ENCODE assay signal across 29 cellular contexts in genomic region chr5:67257500-67257899, GRCh38.
DNase-seq lines count a peak whose midpoint lies in the region; ATAC-seq and TF ChIP-seq lines count a peak whose summit lies in the region.
"Had no signal": no experiment of that assay in that cellular context is flagged by ENCODE, and none has a peak within 500 bp of the region (broad histone marks: within the 10 kb centered on the region; RNA-seq: fewer than 3 reads in every experiment).

No MANE protein-coding gene starts in this region.

- H3K4me1 ChIP-seq in foreskin keratinocyte, result peaks cover 35% of the 10 kb centered on the region
- peaks cover 0 to 10% (median 5%) of the 10 kb centered on the region in 4 donors for H3K4me1 ChIP-seq in sigmoid colon
- H3K4me1 ChIP-seq in vagina, result peaks cover 27% of the 10 kb centered on the region
- H3K4me1 ChIP-seq in adrenal gland (replicated peaks in 1 of 2), result no peaks in the 10 kb centered on the region
- H3K4me1 ChIP-seq: body of pancreas, psoas muscle, SJCRH30 had no signal

- H3K9me3 ChIP-seq in sigmoid colon (no peaks in the 10 kb centered on the region), vagina (no peaks in the 10 kb centered on the region), adrenal gland (replicated peaks in 1 of 3) (no peaks in the 10 kb centered on the region)
- H3K9me3 ChIP-seq: body of pancreas, psoas muscle, SJCRH30 had no signal

- TF ChIP-seq EP300 in sigmoid colon (IDR thresholded peaks at IDR 0.05), result peak; percentile 15 to 84 (median 40)

- H3K36me3 ChIP-seq in sigmoid colon (no peaks in the 10 kb centered on the region), vagina (no peaks in the 10 kb centered on the region), adrenal gland (replicated peaks in 1 of 2) (no peaks in the 10 kb centered on the region)
- H3K36me3 ChIP-seq: SJCRH30 had no signal

- intact Hi-C loops in sigmoid colon (cut with DNase I) (no loop called here), vagina (cut with DNase I) (no loop called here), adrenal gland (cut with DNase I) (no loop called here)

- H3K27me3 ChIP-seq in foreskin keratinocyte (no peaks in the 10 kb centered on the region), sigmoid colon (no peaks in the 10 kb centered on the region), vagina (no peaks in the 10 kb centered on the region), adrenal gland (no peaks in the 10 kb centered on the region)
- H3K27me3 ChIP-seq: body of pancreas, SJCRH30 had no signal

- no peak overlapping the region for H3K4me3 ChIP-seq in sigmoid colon
- H3K4me3 ChIP-seq in vagina, result no peak overlapping the region
- no peak overlapping the region for H3K4me3 ChIP-seq in adrenal gland
- H3K4me3 ChIP-seq: body of pancreas, GM23248, psoas muscle, SJCRH30 had no signal

- WGBS in sigmoid colon, 2 donors, result 90 to 92% methylated on average over 2 of the region's 2 CpGs
- 87 to 94% (median 90%) methylated on average over 2 of the region's 2 CpGs for WGBS in adrenal gland, 4 donors

- TF ChIP-seq POLR2A in sigmoid colon (IDR thresholded peaks at IDR 0.05) (no peak), vagina (IDR thresholded peaks at IDR 0.05) (no peak), adrenal gland (IDR thresholded peaks at IDR 0.05) (no peak)

- ATAC-seq in foreskin keratinocyte, result no peak
- ATAC-seq: activated CD4-positive, CD25-positive, alpha-beta regulatory T cell treated with anti-CD3 and anti-CD28 coated beads, Interleukin-2, amount 50 U/mL, for 24 hours; body of pancreas; effector memory CD8-positive, alpha-beta T cell; Panc1; stimulated activated memory B cell treated with anti-CD40 and anti-IgM and Interleukin-4, amounts not matched to agents 10 μg/mL and 1 μg/mL and 100 μg/mL, for 72 hours; T-cell had no signal

- H3K27ac ChIP-seq in foreskin keratinocyte, result peak overlapping the region; percentile 84
- peak overlapping the region; percentile 38 to 82 (median 59) for H3K27ac ChIP-seq in sigmoid colon
- peak overlapping the region; percentile 85 for H3K27ac ChIP-seq in vagina
- H3K27ac ChIP-seq in adrenal gland, result no peak overlapping the region
- H3K27ac ChIP-seq: 22Rv1, body of pancreas, GM23248, KMS-11, psoas muscle, SJCRH30 had no signal

- no peak for TF ChIP-seq CTCF in foreskin keratinocyte (conservative IDR thresholded peaks at IDR 0.05)
- TF ChIP-seq CTCF in sigmoid colon (IDR thresholded peaks at IDR 0.05), result no peak
- TF ChIP-seq CTCF in vagina (IDR thresholded peaks at IDR 0.05), result no peak
- TF ChIP-seq CTCF in adrenal gland (IDR thresholded peaks at IDR 0.05), result no peak

- DNase-seq in DMS53 (lab: John Stamatoyannopoulos, UW), result peak; percentile 27
- no peak for DNase-seq in DMS53 treated with DMSO at 0.1 percent for 48 hours (lab: John Stamatoyannopoulos, UW; ENCODE audit: unreplicated experiment)
- DNase-seq in foreskin keratinocyte, result peak; percentile 32 to 71
- no peak for DNase-seq in sigmoid colon
- no peak for DNase-seq in vagina (ENCODE audit: extremely low spot score in 2 of 2)
- no peak for DNase-seq in adrenal gland
- DNase-seq in A172 (ENCODE audit: low spot score), result no peak
- DNase-seq in central memory CD4-positive, alpha-beta T cell, result no peak
- DNase-seq: activated CD4-positive, alpha-beta memory T cell treated with anti-CD3 and anti-CD28 coated beads, Interleukin-2, amount 10 ng/mL, durations not matched to agents 7 days and 5 days; activated effector memory CD4-positive, alpha-beta T cell treated with anti-CD3 and anti-CD28 coated beads, Interleukin-2, amount 50 U/mL, for 16 hours; activated naive CD8-positive, alpha-beta T cell treated with anti-CD3 and anti-CD28 coated beads, Interleukin-2, amount 10 ng/mL, durations not matched to agents 7 days and 5 days; AML-193; body of pancreas; CD4-positive, alpha-beta memory T cell; DMS 273 treated with DMSO at 0.1 percent for 48 hours; effector memory CD8-positive, alpha-beta T cell; GM23248; mesendoderm; NCI-H510A treated with DMSO at 0.1 percent for 48 hours; NK-92 treated with Interleukin-12 subunit alpha and Interleukin-12 subunit beta, amount 100 ng/mL, for 24 hours; psoas muscle; SJCRH30; stimulated activated CD4-positive, alpha-beta T cell treated with anti-CD3 and anti-CD28 coated beads, Interleukin-2, amount 100 ng/mL, for 48 hours; T-cell had no signal

Comparison
In these comparisons a context has a peak if more than half of its experiments do, and no peak if none do; other contexts are left out.
1. DNase-seq: peak in DMS53 (single experiment) and foreskin keratinocyte (2 of 2); none in DMS53 treated with DMSO at 0.1 percent for 48 hours (single experiment), sigmoid colon (single experiment), vagina (0 of 2), adrenal gland (0 of 7), A172 (single experiment) and central memory CD4-positive, alpha-beta T cell (single experiment).
2. H3K27ac ChIP-seq: peak in foreskin keratinocyte (single experiment), sigmoid colon (4 of 4) and vagina (single experiment); none in adrenal gland (0 of 5).